ENCODE assay signal across 29 cellular contexts in the genomic region with DNA sequence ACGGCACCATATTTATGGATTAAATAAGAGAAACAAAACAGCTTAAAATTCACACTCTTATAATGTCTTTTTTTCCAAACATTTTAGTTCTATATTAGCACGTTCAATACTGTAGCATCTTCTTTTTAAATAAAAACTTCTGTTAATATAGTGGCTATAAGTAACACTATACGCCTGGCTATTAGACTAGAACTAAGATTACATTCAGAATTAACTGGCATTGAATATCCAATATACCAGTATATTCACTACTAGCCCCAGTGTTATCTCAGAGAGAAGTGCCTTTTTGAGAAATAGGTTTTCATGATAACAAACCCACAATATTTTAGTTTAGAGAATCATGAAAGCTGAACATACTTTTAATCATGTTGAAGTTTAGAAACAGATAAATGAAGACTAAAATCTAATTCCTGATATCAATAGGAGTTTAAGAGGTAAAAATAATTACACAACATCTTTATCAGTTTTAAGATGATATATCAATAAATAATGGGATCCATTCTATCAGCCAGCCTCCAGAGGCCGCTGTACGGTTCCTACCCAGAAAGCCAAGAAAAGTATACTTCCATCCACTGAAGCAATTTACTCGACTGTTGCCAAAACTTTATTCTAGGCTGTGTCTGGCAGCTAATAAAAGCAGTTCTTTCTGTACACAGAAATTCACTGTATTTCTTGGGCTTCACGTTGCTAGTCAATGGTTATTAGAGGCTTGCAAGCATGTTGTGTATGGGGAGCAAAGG.
DNase-seq lines count a peak whose midpoint lies in the region; ATAC-seq and TF ChIP-seq lines count a peak whose summit lies in the region.
"Had no signal": no experiment of that assay in that cellular context is flagged by ENCODE, and none has a peak within 500 bp of the region (broad histone marks: within the 10 kb centered on the region; RNA-seq: fewer than 3 reads in every experiment).

No MANE protein-coding gene starts in this region.

- 0 out of 2 replicates have a peak, but pooled peaks cover 5% of the 10 kb centered on the region for H3F3A ChIP-seq in PC-9 (ENCODE audit: insufficient read depth, low read depth)

- H3K9me3 Mint-ChIP-seq in activated naive CD8-positive, alpha-beta T cell treated with anti-CD3 and anti-CD28 coated beads, Interleukin-2, amount 50 U/mL, for 24 hours, result peaks cover 15% of the 10 kb centered on the region

- no peak overlapping the region for H3K4me2 ChIP-seq in PC-9

- CTCF ChIA-PET in A673 (lab: Charles Lee), result no interaction called here
- CTCF ChIA-PET in PC-9 (lab: Charles Lee), result no interaction called here

- intact Hi-C loops in A673 (cut with micrococcal nuclease; ENCODE audit: unreplicated experiment), result no loop called here
- intact Hi-C loops in PC-9 (cut with micrococcal nuclease; ENCODE audit: unreplicated experiment), result no loop called here

- H3K9me2 ChIP-seq in PC-9 (ENCODE audit: insufficient read depth), result no peaks in the 10 kb centered on the region

- H3K27ac Mint-ChIP-seq in activated naive CD8-positive, alpha-beta T cell treated with anti-CD3 and anti-CD28 coated beads, Interleukin-2, amount 50 U/mL, for 24 hours, result no peak overlapping the region
- H3K27ac Mint-ChIP-seq: brain; IgD-negative memory B cell; memory B cell; stimulated activated memory B cell treated with anti-CD40 and anti-IgM and Interleukin-4, amounts not matched to agents 10 μg/mL and 1 μg/mL and 100 μg/mL, for 72 hours; T-helper 2 cell treated with Interferon-gamma antibody and Interleukin-4, amounts not matched to agents 5 μg/mL and 100 μg/mL, for 36 hours had no signal

- ATAC-seq in left lobe of liver, result no peak
- ATAC-seq in activated naive CD8-positive, alpha-beta T cell treated with anti-CD3 and anti-CD28 coated beads, Interleukin-2, amount 50 U/mL, for 24 hours, result no peak
- no peak for ATAC-seq in HG03108 (IDR thresholded peaks at IDR 0.05; ENCODE audit: unreplicated experiment)
- ATAC-seq: right lobe of liver; Right ventricle myocardium inferior; stimulated activated memory B cell treated with anti-CD40 and anti-IgM and Interleukin-4, amounts not matched to agents 10 μg/mL and 1 μg/mL and 100 μg/mL, for 72 hours had no signal

- H3K4me3 Mint-ChIP-seq in activated naive CD8-positive, alpha-beta T cell treated with anti-CD3 and anti-CD28 coated beads, Interleukin-2, amount 50 U/mL, for 24 hours, result no peak overlapping the region
- H3K4me3 Mint-ChIP-seq: brain; IgD-negative memory B cell; memory B cell; stimulated activated memory B cell treated with anti-CD40 and anti-IgM and Interleukin-4, amounts not matched to agents 10 μg/mL and 1 μg/mL and 100 μg/mL, for 72 hours; T-helper 2 cell treated with Interferon-gamma antibody and Interleukin-4, amounts not matched to agents 5 μg/mL and 100 μg/mL, for 36 hours had no signal

- no peaks in the 10 kb centered on the region for H3K79me2 ChIP-seq in PC-9 (ENCODE audit: low read depth)

- H3K4me1 ChIP-seq in A673 (ENCODE audit: insufficient read depth, low read length, poor library complexity, severe bottlenecking) (no peaks in the 10 kb centered on the region), PC-9 (replicated peaks; ENCODE audit: insufficient read depth) (peaks cover 8% of the 10 kb centered on the region; the same call in 1 of the 2 replicates)
- H3K4me1 ChIP-seq: right lobe of liver, upper lobe of left lung had no signal

- no TSS peak for BruUV-seq in A673 (replicated peaks; lab: Mats Ljungman, UMichigan)
- no TSS peak for BruUV-seq in PC-9 (replicated peaks; lab: Mats Ljungman, UMichigan)

- no peaks in the 10 kb centered on the region for H3K36me3 Mint-ChIP-seq in activated naive CD8-positive, alpha-beta T cell treated with anti-CD3 and anti-CD28 coated beads, Interleukin-2, amount 50 U/mL, for 24 hours (ENCODE audit: low read depth)
- H3K36me3 Mint-ChIP-seq: brain; IgD-negative memory B cell; memory B cell; stimulated activated memory B cell treated with anti-CD40 and anti-IgM and Interleukin-4, amounts not matched to agents 10 μg/mL and 1 μg/mL and 100 μg/mL, for 72 hours had no signal

- POLR2A ChIA-PET in A673 (lab: Charles Lee; ENCODE audit: low non-redundant PET) (no interaction called here), PC-9 (lab: Charles Lee; ENCODE audit: unreplicated experiment) (no interaction called here)

- TF ChIP-seq CTCF in A673 (conservative IDR thresholded peaks at IDR 0.05; ENCODE audit: low read depth, low read length) (peak; percentile 29; the same call in 1 of the 2 replicates), PC-9 (conservative IDR thresholded peaks at IDR 0.05) (peak; percentile 27; the same call in 1 of the 2 replicates), epithelial cell of proximal tubule (conservative IDR thresholded peaks at IDR 0.05; ENCODE audit: low read depth, low read length) (peak; percentile 14)

- H3K27ac ChIP-seq in A673 (ENCODE audit: low read depth, low read length, poor library complexity, severe bottlenecking), result no peak overlapping the region
- H3K27ac ChIP-seq in PC-9, result no peak overlapping the region
- H3K27ac ChIP-seq: BLaER1 treated with 17β-estradiol and CSF1 and Interleukin-3, amounts not matched to agents 10 nM and 100 nM; right lobe of liver; upper lobe of left lung; WERI-Rb-1 had no signal

- no peaks in the 10 kb centered on the region for H3K27me3 ChIP-seq in A673 (replicated peaks; ENCODE audit: insufficient read depth, low read depth, low read length, poor library complexity)
- no peaks in the 10 kb centered on the region for H3K27me3 ChIP-seq in PC-9 (ENCODE audit: insufficient read depth, low read depth)
- H3K27me3 ChIP-seq: BLaER1 treated with 17β-estradiol and CSF1 and Interleukin-3, amounts not matched to agents 10 nM and 100 nM; right lobe of liver; upper lobe of left lung had no signal

- H3K4me3 ChIP-seq in A673 (ENCODE audit: low read depth, low read length, poor library complexity, severe bottlenecking) (no peak overlapping the region), PC-9 (no peak overlapping the region), epithelial cell of proximal tubule (ENCODE audit: low read depth, low read length) (no peak overlapping the region)
- H3K4me3 ChIP-seq: BLaER1 treated with 17β-estradiol and CSF1 and Interleukin-3, amounts not matched to agents 10 nM and 100 nM; right lobe of liver; upper lobe of left lung had no signal

- no peak overlapping the region for H2AFZ ChIP-seq in PC-9

- H3K9me3 ChIP-seq in A673 (ENCODE audit: low read depth, low read length, poor library complexity, severe bottlenecking), result no peaks in the 10 kb centered on the region
- no peaks in the 10 kb centered on the region for H3K9me3 ChIP-seq in PC-9 (ENCODE audit: insufficient read depth, low read depth)
- H3K9me3 ChIP-seq: right lobe of liver had no signal

- H4K20me1 ChIP-seq in PC-9 (ENCODE audit: insufficient read depth), result no peaks in the 10 kb centered on the region
- H4K20me1 ChIP-seq: BLaER1 treated with 17β-estradiol and CSF1 and Interleukin-3, amounts not matched to agents 10 nM and 100 nM had no signal

- no peaks in the 10 kb centered on the region for H3K4me1 Mint-ChIP-seq in activated naive CD8-positive, alpha-beta T cell treated with anti-CD3 and anti-CD28 coated beads, Interleukin-2, amount 50 U/mL, for 24 hours
- H3K4me1 Mint-ChIP-seq: brain; IgD-negative memory B cell; memory B cell; stimulated activated memory B cell treated with anti-CD40 and anti-IgM and Interleukin-4, amounts not matched to agents 10 μg/mL and 1 μg/mL and 100 μg/mL, for 72 hours had no signal

- H3K27me3 Mint-ChIP-seq in activated naive CD8-positive, alpha-beta T cell treated with anti-CD3 and anti-CD28 coated beads, Interleukin-2, amount 50 U/mL, for 24 hours, result no peaks in the 10 kb centered on the region
- H3K27me3 Mint-ChIP-seq: brain; IgD-negative memory B cell; memory B cell; stimulated activated memory B cell treated with anti-CD40 and anti-IgM and Interleukin-4, amounts not matched to agents 10 μg/mL and 1 μg/mL and 100 μg/mL, for 72 hours had no signal

- no peaks in the 10 kb centered on the region for H3K36me3 ChIP-seq in A673 (ENCODE audit: insufficient read depth, low read length, poor library complexity, severe bottlenecking)
- H3K36me3 ChIP-seq in PC-9 (ENCODE audit: low read depth), result no peaks in the 10 kb centered on the region
- H3K36me3 ChIP-seq: BLaER1 treated with 17β-estradiol and CSF1 and Interleukin-3, amounts not matched to agents 10 nM and 100 nM; right lobe of liver; upper lobe of left lung; WERI-Rb-1 had no signal

- no peak for DNase-seq in A673 (ENCODE audit: low spot score)
- DNase-seq in EL, result peak; percentile 15
- DNase-seq in PC-9, result no peak
- no peak for DNase-seq in epithelial cell of proximal tubule (ENCODE audit: low read depth)
- no peak for DNase-seq in glomerular visceral epithelial cell (ENCODE audit: extremely low spot score)
- DNase-seq in left lobe of liver (ENCODE audit: low spot score), result no peak
- no peak for DNase-seq in activated naive CD8-positive, alpha-beta T cell treated with anti-CD3 and anti-CD28 coated beads, Interleukin-2, amount 50 U/mL, for 24 hours
- DNase-seq: activated CD4-positive, alpha-beta T cell treated with anti-CD3 and anti-CD28 coated beads for 48 hours; activated CD8-positive, alpha-beta memory T cell treated with anti-CD3 and anti-CD28 coated beads for 24 hours; activated gamma-delta T cell treated with Interleukin-2 at 50 U/mL for 16 hours; activated T-cell treated with anti-CD3 and anti-CD28 coated beads, Interleukin-2, amount 50 U/mL, for 1 hour; Calu3; DMS79 treated with DMSO at 0.1 percent for 48 hours; foreskin melanocyte; NCI-H1092 treated with DMSO at 0.1 percent for 48 hours; NCI-H2029; posterior cingulate gyrus; right lobe of liver; stimulated activated CD4-positive, alpha-beta T cell treated with anti-CD3 and anti-CD28 coated beads, Interleukin-4, amount 100 ng/mL, for 24 hours; upper lobe of left lung; WERI-Rb-1 had no signal
